In the genomic region with DNA sequence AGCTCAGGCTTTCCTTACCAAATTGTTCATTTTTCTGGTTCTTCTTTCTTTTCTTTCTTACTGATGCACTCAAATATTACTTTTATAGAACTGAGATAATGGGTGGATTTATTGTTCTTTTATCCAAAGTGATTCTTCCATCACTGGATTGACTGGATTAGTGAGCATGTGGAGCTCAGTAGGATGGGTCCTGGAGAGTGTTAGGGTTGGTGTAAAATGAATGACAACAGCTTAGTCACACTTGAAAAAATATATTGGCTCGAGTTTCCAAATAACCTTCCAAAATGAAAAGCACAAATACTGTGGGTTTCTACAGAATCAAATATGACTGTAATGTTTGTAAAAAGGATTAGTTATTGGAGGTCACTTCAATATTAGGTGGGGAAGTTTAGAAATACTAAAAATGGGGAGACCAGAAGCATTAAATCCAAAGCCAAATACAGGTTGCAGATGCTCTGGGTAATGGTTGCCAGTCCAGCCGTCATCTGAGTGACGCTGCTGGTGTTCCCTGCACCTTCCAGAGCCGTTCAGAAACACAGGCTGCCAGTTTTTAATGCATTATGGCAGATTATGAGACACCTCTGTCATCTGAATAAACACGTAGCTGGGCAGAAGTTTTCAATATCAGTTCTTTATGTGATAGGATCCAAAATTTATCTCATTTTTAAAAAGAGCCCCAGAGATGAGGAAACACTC, we compare ENCODE assay signal across 17 cellular contexts.
"Had no signal": no experiment of that assay in that cellular context is flagged by ENCODE, and none has a peak within 500 bp of the region (broad histone marks: within the 10 kb centered on the region; RNA-seq: fewer than 3 reads in every experiment).

No MANE protein-coding gene starts in this region.

- DNase-seq: activated CD4-positive, alpha-beta memory T cell treated with anti-CD3 and anti-CD28 coated beads for 36 hours; activated CD4-positive, alpha-beta T cell treated with anti-CD3 and anti-CD28 coated beads for 4 hours; activated naive CD4-positive, alpha-beta T cell; activated naive CD8-positive, alpha-beta T cell treated with anti-CD3 and anti-CD28 coated beads for 36 hours; amniotic stem cell; effector memory CD8-positive, alpha-beta T cell; foreskin melanocyte; left lung; mammary epithelial cell; stimulated activated CD4-positive, alpha-beta T cell treated with anti-CD3 and anti-CD28 coated beads, Interleukin-2, amount 100 ng/mL, for 24 hours; stimulated activated naive CD8-positive, alpha-beta T cell treated with anti-CD3 and anti-CD28 coated beads, Interleukin-15, Interleukin-2, amounts not matched to agents 100 U/mL and 50 U/mL, for 24 hours had no signal

- H3K4me1 ChIP-seq: left lung, prostate gland, right atrium auricular region had no signal

- ATAC-seq: effector memory CD8-positive, alpha-beta T cell; left lung; stimulated activated naive CD8-positive, alpha-beta T cell treated with anti-CD3 and anti-CD28 coated beads, Interleukin-15, Interleukin-2, amounts not matched to agents 100 U/mL and 50 U/mL, for 24 hours; WTC11 had no signal

- H3K36me3 Mint-ChIP-seq: activated CD4-positive, alpha-beta memory T cell treated with anti-CD3 and anti-CD28 coated beads for 36 hours; activated naive CD8-positive, alpha-beta T cell treated with anti-CD3 and anti-CD28 coated beads for 36 hours; WTC11 had no signal

- H3K27me3 ChIP-seq: cardiac muscle cell, left lung, right atrium auricular region, tibial nerve had no signal

- H3K27ac ChIP-seq: cardiac muscle cell, left lung, prostate gland, right atrium auricular region, tibial nerve had no signal

- H3K4me3 ChIP-seq: cardiac muscle cell, left lung, prostate gland, right atrium auricular region, tibial nerve had no signal

- H3K27me3 Mint-ChIP-seq: activated CD4-positive, alpha-beta memory T cell treated with anti-CD3 and anti-CD28 coated beads for 36 hours; activated naive CD8-positive, alpha-beta T cell treated with anti-CD3 and anti-CD28 coated beads for 36 hours had no signal

- H3K4me1 Mint-ChIP-seq: activated naive CD8-positive, alpha-beta T cell treated with anti-CD3 and anti-CD28 coated beads for 36 hours had no signal

- H3K36me3 ChIP-seq: cardiac muscle cell, left lung, prostate gland, right atrium auricular region, tibial nerve had no signal

- H3K4me3 Mint-ChIP-seq: activated CD4-positive, alpha-beta memory T cell treated with anti-CD3 and anti-CD28 coated beads for 36 hours; activated naive CD8-positive, alpha-beta T cell treated with anti-CD3 and anti-CD28 coated beads for 36 hours; effector memory CD8-positive, alpha-beta T cell; T-helper 2 cell treated with Interferon-gamma antibody and Interleukin-4, amounts not matched to agents 5 μg/mL and 100 μg/mL, for 36 hours; WTC11 had no signal

- H3K27ac Mint-ChIP-seq: activated CD4-positive, alpha-beta memory T cell treated with anti-CD3 and anti-CD28 coated beads for 36 hours; activated naive CD8-positive, alpha-beta T cell treated with anti-CD3 and anti-CD28 coated beads for 36 hours; effector memory CD8-positive, alpha-beta T cell; T-helper 2 cell treated with Interferon-gamma antibody and Interleukin-4, amounts not matched to agents 5 μg/mL and 100 μg/mL, for 36 hours had no signal

- H3K9me3 Mint-ChIP-seq: activated CD4-positive, alpha-beta memory T cell treated with anti-CD3 and anti-CD28 coated beads for 36 hours; activated naive CD8-positive, alpha-beta T cell treated with anti-CD3 and anti-CD28 coated beads for 36 hours; effector memory CD8-positive, alpha-beta T cell; T-helper 2 cell treated with Interferon-gamma antibody and Interleukin-4, amounts not matched to agents 5 μg/mL and 100 μg/mL, for 36 hours; WTC11 had no signal

- H3K9me3 ChIP-seq: left lung, prostate gland, right atrium auricular region, tibial nerve had no signal
